ENCODE assay signal across 2 cellular contexts in the genomic region with DNA sequence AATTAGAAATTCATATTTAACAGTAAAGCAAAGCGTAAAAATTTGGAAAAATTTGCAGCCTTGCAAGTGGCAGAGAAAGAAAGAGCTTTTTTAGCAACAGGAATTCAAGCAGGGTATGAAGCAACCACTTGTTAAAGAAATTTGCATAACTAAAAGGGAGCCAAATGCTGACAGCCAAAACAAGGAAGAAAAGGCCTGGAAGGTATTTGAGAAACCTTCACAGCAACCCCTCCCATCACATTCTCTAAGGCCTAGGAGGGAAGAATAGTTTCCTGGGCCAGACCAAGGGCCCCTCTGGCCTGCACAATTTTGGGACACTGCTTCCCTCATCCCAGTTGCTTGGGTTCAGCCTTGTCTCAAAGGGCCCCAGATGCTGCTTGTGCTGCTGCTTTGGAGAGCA.
TF ChIP-seq lines count a peak whose summit lies in the region.

No MANE protein-coding gene starts in this region.

TF ChIP-seq in GM23338, 12 proteins besides CTCF, POLR2A, EP300 and RAD21 (continued from another document):
- TF ChIP-seq, protein P1, sequence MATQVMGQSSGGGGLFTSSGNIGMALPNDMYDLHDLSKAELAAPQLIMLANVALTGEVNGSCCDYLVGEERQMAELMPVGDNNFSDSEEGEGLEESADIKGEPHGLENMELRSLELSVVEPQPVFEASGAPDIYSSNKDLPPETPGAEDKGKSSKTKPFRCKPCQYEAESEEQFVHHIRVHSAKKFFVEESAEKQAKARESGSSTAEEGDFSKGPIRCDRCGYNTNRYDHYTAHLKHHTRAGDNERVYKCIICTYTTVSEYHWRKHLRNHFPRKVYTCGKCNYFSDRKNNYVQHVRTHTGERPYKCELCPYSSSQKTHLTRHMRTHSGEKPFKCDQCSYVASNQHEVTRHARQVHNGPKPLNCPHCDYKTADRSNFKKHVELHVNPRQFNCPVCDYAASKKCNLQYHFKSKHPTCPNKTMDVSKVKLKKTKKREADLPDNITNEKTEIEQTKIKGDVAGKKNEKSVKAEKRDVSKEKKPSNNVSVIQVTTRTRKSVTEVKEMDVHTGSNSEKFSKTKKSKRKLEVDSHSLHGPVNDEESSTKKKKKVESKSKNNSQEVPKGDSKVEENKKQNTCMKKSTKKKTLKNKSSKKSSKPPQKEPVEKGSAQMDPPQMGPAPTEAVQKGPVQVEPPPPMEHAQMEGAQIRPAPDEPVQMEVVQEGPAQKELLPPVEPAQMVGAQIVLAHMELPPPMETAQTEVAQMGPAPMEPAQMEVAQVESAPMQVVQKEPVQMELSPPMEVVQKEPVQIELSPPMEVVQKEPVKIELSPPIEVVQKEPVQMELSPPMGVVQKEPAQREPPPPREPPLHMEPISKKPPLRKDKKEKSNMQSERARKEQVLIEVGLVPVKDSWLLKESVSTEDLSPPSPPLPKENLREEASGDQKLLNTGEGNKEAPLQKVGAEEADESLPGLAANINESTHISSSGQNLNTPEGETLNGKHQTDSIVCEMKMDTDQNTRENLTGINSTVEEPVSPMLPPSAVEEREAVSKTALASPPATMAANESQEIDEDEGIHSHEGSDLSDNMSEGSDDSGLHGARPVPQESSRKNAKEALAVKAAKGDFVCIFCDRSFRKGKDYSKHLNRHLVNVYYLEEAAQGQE (IDR thresholded peaks at IDR 0.05; ENCODE audit: unreplicated experiment), result no peak
- no peak for TF ChIP-seq JUNB (IDR thresholded peaks at IDR 0.05; ENCODE audit: unreplicated experiment)
- TF ChIP-seq, protein P2, sequence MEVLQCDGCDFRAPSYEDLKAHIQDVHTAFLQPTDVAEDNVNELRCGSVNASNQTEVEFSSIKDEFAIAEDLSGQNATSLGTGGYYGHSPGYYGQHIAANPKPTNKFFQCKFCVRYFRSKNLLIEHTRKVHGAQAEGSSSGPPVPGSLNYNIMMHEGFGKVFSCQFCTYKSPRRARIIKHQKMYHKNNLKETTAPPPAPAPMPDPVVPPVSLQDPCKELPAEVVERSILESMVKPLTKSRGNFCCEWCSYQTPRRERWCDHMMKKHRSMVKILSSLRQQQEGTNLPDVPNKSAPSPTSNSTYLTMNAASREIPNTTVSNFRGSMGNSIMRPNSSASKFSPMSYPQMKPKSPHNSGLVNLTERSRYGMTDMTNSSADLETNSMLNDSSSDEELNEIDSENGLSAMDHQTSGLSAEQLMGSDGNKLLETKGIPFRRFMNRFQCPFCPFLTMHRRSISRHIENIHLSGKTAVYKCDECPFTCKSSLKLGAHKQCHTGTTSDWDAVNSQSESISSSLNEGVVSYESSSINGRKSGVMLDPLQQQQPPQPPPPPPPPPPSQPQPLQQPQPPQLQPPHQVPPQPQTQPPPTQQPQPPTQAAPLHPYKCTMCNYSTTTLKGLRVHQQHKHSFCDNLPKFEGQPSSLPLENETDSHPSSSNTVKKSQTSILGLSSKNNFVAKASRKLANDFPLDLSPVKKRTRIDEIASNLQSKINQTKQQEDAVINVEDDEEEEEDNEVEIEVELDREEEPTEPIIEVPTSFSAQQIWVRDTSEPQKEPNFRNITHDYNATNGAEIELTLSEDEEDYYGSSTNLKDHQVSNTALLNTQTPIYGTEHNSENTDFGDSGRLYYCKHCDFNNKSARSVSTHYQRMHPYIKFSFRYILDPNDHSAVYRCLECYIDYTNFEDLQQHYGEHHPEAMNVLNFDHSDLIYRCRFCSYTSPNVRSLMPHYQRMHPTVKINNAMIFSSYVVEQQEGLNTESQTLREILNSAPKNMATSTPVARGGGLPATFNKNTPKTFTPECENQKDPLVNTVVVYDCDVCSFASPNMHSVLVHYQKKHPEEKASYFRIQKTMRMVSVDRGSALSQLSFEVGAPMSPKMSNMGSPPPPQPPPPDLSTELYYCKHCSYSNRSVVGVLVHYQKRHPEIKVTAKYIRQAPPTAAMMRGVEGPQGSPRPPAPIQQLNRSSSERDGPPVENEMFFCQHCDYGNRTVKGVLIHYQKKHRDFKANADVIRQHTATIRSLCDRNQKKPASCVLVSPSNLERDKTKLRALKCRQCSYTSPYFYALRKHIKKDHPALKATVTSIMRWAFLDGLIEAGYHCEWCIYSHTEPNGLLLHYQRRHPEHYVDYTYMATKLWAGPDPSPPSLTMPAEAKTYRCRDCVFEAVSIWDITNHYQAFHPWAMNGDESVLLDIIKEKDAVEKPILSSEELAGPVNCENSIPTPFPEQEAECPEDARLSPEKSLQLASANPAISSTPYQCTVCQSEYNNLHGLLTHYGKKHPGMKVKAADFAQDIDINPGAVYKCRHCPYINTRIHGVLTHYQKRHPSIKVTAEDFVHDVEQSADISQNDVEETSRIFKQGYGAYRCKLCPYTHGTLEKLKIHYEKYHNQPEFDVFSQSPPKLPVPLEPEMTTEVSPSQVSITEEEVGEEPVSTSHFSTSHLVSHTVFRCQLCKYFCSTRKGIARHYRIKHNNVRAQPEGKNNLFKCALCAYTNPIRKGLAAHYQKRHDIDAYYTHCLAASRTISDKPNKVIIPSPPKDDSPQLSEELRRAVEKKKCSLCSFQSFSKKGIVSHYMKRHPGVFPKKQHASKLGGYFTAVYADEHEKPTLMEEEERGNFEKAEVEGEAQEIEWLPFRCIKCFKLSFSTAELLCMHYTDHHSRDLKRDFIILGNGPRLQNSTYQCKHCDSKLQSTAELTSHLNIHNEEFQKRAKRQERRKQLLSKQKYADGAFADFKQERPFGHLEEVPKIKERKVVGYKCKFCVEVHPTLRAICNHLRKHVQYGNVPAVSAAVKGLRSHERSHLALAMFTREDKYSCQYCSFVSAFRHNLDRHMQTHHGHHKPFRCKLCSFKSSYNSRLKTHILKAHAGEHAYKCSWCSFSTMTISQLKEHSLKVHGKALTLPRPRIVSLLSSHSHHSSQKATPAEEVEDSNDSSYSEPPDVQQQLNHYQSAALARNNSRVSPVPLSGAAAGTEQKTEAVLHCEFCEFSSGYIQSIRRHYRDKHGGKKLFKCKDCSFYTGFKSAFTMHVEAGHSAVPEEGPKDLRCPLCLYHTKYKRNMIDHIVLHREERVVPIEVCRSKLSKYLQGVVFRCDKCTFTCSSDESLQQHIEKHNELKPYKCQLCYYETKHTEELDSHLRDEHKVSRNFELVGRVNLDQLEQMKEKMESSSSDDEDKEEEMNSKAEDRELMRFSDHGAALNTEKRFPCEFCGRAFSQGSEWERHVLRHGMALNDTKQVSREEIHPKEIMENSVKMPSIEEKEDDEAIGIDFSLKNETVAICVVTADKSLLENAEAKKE (CRISPR knock-in tag; IDR thresholded peaks at IDR 0.05), result 0 out of 2 replicates have a peak, but pooled peaks have one; percentile 34

TF ChIP-seq in HepG2, 621 proteins besides CTCF, POLR2A, EP300 and RAD21 (continued from another document):
- TF ChIP-seq, protein P3, sequence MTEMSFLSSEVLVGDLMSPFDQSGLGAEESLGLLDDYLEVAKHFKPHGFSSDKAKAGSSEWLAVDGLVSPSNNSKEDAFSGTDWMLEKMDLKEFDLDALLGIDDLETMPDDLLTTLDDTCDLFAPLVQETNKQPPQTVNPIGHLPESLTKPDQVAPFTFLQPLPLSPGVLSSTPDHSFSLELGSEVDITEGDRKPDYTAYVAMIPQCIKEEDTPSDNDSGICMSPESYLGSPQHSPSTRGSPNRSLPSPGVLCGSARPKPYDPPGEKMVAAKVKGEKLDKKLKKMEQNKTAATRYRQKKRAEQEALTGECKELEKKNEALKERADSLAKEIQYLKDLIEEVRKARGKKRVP (CRISPR knock-in tag; IDR thresholded peaks at IDR 0.05), result no peak
- TF ChIP-seq ZNF746 (CRISPR knock-in tag; IDR thresholded peaks at IDR 0.05) (no peak), SALL2 (CRISPR knock-in tag; IDR thresholded peaks at IDR 0.05) (no peak)
